In the genomic region with DNA sequence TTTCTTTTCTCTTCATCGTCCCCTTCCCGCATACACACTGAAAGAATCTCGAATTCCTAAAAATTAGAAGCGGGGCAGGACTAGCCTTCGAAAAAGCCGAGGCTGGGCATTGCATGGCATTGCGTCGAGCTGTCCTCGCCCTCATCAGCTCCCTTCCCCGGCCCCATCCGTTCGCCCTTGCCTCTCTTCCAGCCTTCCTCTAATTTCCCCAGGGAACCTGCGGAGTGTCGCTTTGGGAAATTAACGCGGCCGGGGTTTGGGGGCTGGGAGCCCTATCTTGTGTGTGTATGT, we compare ENCODE assay signal across 1 cellular context.
TF ChIP-seq lines count a peak whose summit lies in the region.

No MANE protein-coding gene starts in this region.

TF ChIP-seq in SK-N-SH, 30 proteins besides CTCF, POLR2A, EP300 and RAD21:
- TF ChIP-seq, protein P1, sequence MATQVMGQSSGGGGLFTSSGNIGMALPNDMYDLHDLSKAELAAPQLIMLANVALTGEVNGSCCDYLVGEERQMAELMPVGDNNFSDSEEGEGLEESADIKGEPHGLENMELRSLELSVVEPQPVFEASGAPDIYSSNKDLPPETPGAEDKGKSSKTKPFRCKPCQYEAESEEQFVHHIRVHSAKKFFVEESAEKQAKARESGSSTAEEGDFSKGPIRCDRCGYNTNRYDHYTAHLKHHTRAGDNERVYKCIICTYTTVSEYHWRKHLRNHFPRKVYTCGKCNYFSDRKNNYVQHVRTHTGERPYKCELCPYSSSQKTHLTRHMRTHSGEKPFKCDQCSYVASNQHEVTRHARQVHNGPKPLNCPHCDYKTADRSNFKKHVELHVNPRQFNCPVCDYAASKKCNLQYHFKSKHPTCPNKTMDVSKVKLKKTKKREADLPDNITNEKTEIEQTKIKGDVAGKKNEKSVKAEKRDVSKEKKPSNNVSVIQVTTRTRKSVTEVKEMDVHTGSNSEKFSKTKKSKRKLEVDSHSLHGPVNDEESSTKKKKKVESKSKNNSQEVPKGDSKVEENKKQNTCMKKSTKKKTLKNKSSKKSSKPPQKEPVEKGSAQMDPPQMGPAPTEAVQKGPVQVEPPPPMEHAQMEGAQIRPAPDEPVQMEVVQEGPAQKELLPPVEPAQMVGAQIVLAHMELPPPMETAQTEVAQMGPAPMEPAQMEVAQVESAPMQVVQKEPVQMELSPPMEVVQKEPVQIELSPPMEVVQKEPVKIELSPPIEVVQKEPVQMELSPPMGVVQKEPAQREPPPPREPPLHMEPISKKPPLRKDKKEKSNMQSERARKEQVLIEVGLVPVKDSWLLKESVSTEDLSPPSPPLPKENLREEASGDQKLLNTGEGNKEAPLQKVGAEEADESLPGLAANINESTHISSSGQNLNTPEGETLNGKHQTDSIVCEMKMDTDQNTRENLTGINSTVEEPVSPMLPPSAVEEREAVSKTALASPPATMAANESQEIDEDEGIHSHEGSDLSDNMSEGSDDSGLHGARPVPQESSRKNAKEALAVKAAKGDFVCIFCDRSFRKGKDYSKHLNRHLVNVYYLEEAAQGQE (IDR thresholded peaks at IDR 0.05; ENCODE audit: low read depth, low read length) = no peak
- TF ChIP-seq FOSL2 (IDR thresholded peaks at IDR 0.05; ENCODE audit: borderline replicate concordance, low read depth) (no peak), FOXJ3 (CRISPR knock-in tag; IDR thresholded peaks at IDR 0.05) (no peak), NRF1 (IDR thresholded peaks at IDR 0.05; ENCODE audit: low read depth, low read length) (no peak), TCF12 (IDR thresholded peaks at IDR 0.05) (no peak), ELF1 (IDR thresholded peaks at IDR 0.05) (no peak), GABPA (IDR thresholded peaks at IDR 0.05; ENCODE audit: low read depth) (no peak), RXRA (IDR thresholded peaks at IDR 0.05; ENCODE audit: borderline replicate concordance, low read depth) (no peak), SMC3 (IDR thresholded peaks at IDR 0.05; ENCODE audit: low read depth, low read length) (no peak), TEAD4 (IDR thresholded peaks at IDR 0.05; ENCODE audit: borderline replicate concordance, insufficient read depth) (no peak), JUND (IDR thresholded peaks at IDR 0.05) (no peak), RCOR1 (IDR thresholded peaks at IDR 0.05; ENCODE audit: low read length) (no peak), EZH2phosphoT487 (IDR thresholded peaks at IDR 0.05; ENCODE audit: borderline replicate concordance, low read depth) (no peak)
- TF ChIP-seq, protein P2, sequence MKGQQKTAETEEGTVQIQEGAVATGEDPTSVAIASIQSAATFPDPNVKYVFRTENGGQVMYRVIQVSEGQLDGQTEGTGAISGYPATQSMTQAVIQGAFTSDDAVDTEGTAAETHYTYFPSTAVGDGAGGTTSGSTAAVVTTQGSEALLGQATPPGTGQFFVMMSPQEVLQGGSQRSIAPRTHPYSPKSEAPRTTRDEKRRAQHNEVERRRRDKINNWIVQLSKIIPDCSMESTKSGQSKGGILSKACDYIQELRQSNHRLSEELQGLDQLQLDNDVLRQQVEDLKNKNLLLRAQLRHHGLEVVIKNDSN (IDR thresholded peaks at IDR 0.05; ENCODE audit: borderline replicate concordance, low read depth) = no peak
- TF ChIP-seq, protein P3, sequence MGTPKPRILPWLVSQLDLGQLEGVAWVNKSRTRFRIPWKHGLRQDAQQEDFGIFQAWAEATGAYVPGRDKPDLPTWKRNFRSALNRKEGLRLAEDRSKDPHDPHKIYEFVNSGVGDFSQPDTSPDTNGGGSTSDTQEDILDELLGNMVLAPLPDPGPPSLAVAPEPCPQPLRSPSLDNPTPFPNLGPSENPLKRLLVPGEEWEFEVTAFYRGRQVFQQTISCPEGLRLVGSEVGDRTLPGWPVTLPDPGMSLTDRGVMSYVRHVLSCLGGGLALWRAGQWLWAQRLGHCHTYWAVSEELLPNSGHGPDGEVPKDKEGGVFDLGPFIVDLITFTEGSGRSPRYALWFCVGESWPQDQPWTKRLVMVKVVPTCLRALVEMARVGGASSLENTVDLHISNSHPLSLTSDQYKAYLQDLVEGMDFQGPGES (IDR thresholded peaks at IDR 0.05; ENCODE audit: low read depth, low read length) = no peak
- TF ChIP-seq, protein P4, sequence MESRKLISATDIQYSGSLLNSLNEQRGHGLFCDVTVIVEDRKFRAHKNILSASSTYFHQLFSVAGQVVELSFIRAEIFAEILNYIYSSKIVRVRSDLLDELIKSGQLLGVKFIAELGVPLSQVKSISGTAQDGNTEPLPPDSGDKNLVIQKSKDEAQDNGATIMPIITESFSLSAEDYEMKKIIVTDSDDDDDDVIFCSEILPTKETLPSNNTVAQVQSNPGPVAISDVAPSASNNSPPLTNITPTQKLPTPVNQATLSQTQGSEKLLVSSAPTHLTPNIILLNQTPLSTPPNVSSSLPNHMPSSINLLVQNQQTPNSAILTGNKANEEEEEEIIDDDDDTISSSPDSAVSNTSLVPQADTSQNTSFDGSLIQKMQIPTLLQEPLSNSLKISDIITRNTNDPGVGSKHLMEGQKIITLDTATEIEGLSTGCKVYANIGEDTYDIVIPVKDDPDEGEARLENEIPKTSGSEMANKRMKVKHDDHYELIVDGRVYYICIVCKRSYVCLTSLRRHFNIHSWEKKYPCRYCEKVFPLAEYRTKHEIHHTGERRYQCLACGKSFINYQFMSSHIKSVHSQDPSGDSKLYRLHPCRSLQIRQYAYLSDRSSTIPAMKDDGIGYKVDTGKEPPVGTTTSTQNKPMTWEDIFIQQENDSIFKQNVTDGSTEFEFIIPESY (IDR thresholded peaks at IDR 0.05; ENCODE audit: borderline replicate concordance, low read depth) = no peak
